Comparison of ENCODE assay signal across 26 cellular contexts in genomic region chr15:70932397-70932796, GRCh38. TPM values are rescaled to one million over a fixed set of nuclear protein-coding genes. Genes with fewer than 3 reads are reported as not detected.
"Had no signal": no experiment of that assay in that cellular context is flagged by ENCODE, and none has a peak within 500 bp of the region (broad histone marks: within the 10 kb centered on the region; RNA-seq: fewer than 3 reads in every experiment).

No MANE protein-coding gene starts in this region.

- ATAC-seq: activated naive CD4-positive, alpha-beta T cell treated with anti-CD3 and anti-CD28 coated beads, Interleukin-2, amount 50 U/mL, for 72 hours; activated naive CD8-positive, alpha-beta T cell treated with anti-CD3 and anti-CD28 coated beads, Interleukin-2, amount 50 U/mL, for 24 hours; activated T-cell treated with anti-CD3 and anti-CD28 coated beads, Interleukin-2, amount 50 U/mL, for 4 hours had no signal

- H3K36me3 ChIP-seq: cardiac muscle cell had no signal

- H3K27me3 ChIP-seq: cardiac muscle cell had no signal

- H3K4me1 Mint-ChIP-seq: activated CD4-positive, alpha-beta T cell treated with anti-CD3 and anti-CD28 coated beads, Interleukin-2, amount 10 ng/mL, durations not matched to agents 7 days and 5 days; activated naive CD8-positive, alpha-beta T cell treated with anti-CD3 and anti-CD28 coated beads, Interleukin-2, amount 50 U/mL, for 24 hours had no signal

- H3K9me3 Mint-ChIP-seq: activated CD4-positive, alpha-beta memory T cell treated with anti-CD3 and anti-CD28 coated beads for 36 hours; activated CD4-positive, alpha-beta T cell treated with anti-CD3 and anti-CD28 coated beads, Interleukin-2, amount 10 ng/mL, durations not matched to agents 7 days and 5 days; activated naive CD4-positive, alpha-beta T cell treated with anti-CD3 and anti-CD28 coated beads, Interleukin-2, amount 50 U/mL, for 72 hours; activated naive CD8-positive, alpha-beta T cell treated with anti-CD3 and anti-CD28 coated beads, Interleukin-2, amount 50 U/mL, for 24 hours; activated T-cell treated with anti-CD3 and anti-CD28 coated beads, Interleukin-2, amount 50 U/mL, for 4 hours had no signal

- DNase-seq: activated CD4-positive, alpha-beta memory T cell treated with anti-CD3 and anti-CD28 coated beads for 36 hours; activated CD4-positive, alpha-beta T cell treated with anti-CD3 and anti-CD28 coated beads, Interleukin-2, amount 10 ng/mL, durations not matched to agents 7 days and 5 days; activated CD4-positive, CD25-positive, alpha-beta regulatory T cell; activated CD8-positive, alpha-beta memory T cell treated with anti-CD3 and anti-CD28 coated beads for 24 hours; activated effector memory CD4-positive, alpha-beta T cell treated with anti-CD3 and anti-CD28 coated beads, Interleukin-2, amount 50 U/mL, for 16 hours; activated naive CD4-positive, alpha-beta T cell treated with Interleukin-2 at 50 U/mL for 16 hours; activated naive CD8-positive, alpha-beta T cell treated with anti-CD3 and anti-CD28 coated beads, Interleukin-2, amount 50 U/mL, for 24 hours; activated T-cell treated with anti-CD3 and anti-CD28 coated beads, Interleukin-2, amount 50 U/mL, for 4 hours; amygdala; Karpas-422; MM.1S; NCI-H1105; NCI-H1436 treated with DMSO at 0.1 percent for 48 hours; NCI-H187; NCI-H2081; NCI-H510A treated with DMSO at 0.1 percent for 48 hours; NCI-H69; NK-92 treated with Interleukin-12 subunit alpha and Interleukin-12 subunit beta, amount 100 ng/mL, for 24 hours; PC-9; SIG-M5; T-helper 2 cell; T1000 had no signal

- H3K4me3 Mint-ChIP-seq: activated CD4-positive, alpha-beta memory T cell treated with anti-CD3 and anti-CD28 coated beads for 36 hours; activated CD4-positive, alpha-beta T cell treated with anti-CD3 and anti-CD28 coated beads, Interleukin-2, amount 10 ng/mL, durations not matched to agents 7 days and 5 days; activated naive CD8-positive, alpha-beta T cell treated with anti-CD3 and anti-CD28 coated beads, Interleukin-2, amount 50 U/mL, for 24 hours; activated T-cell treated with anti-CD3 and anti-CD28 coated beads, Interleukin-2, amount 50 U/mL, for 4 hours; brain had no signal

- H3K4me3 ChIP-seq: cardiac muscle cell, PC-9 had no signal

- H2AFZ ChIP-seq: PC-9 had no signal

- H3K27ac ChIP-seq: cardiac muscle cell, PC-9, VCaP had no signal

- H3K4me2 ChIP-seq: PC-9 had no signal

- H3K27ac Mint-ChIP-seq: activated CD4-positive, alpha-beta memory T cell treated with anti-CD3 and anti-CD28 coated beads for 36 hours; activated CD4-positive, alpha-beta T cell treated with anti-CD3 and anti-CD28 coated beads, Interleukin-2, amount 10 ng/mL, durations not matched to agents 7 days and 5 days; activated naive CD4-positive, alpha-beta T cell treated with anti-CD3 and anti-CD28 coated beads, Interleukin-2, amount 50 U/mL, for 72 hours; activated naive CD8-positive, alpha-beta T cell treated with anti-CD3 and anti-CD28 coated beads, Interleukin-2, amount 50 U/mL, for 24 hours; brain had no signal

- H3K36me3 Mint-ChIP-seq: activated naive CD4-positive, alpha-beta T cell treated with anti-CD3 and anti-CD28 coated beads, Interleukin-2, amount 50 U/mL, for 72 hours had no signal

- H3K27me3 Mint-ChIP-seq: brain had no signal

RNA-seq across cellular contexts. Expression of gene LRRC49, which starts 39.8 kb away (rescaled TPM):
- total RNA-seq: activated CD4-positive, alpha-beta T cell treated with anti-CD3 and anti-CD28 coated beads, Interleukin-2, amount 10 ng/mL, durations not matched to agents 7 days and 5 days; activated naive CD4-positive, alpha-beta T cell treated with anti-CD3 and anti-CD28 coated beads, Interleukin-2, amount 50 U/mL, for 72 hours; activated T-cell treated with anti-CD3 and anti-CD28 coated beads, Interleukin-2, amount 50 U/mL, for 4 hours had no signal

RNA-seq across cellular contexts. Expression of gene THAP10, which starts 40.2 kb away (rescaled TPM):
- total RNA-seq: activated CD4-positive, alpha-beta T cell treated with anti-CD3 and anti-CD28 coated beads, Interleukin-2, amount 10 ng/mL, durations not matched to agents 7 days and 5 days; activated T-cell treated with anti-CD3 and anti-CD28 coated beads, Interleukin-2, amount 50 U/mL, for 4 hours had no signal
